ENCODE assay signal across 24 cellular contexts in the genomic region with DNA sequence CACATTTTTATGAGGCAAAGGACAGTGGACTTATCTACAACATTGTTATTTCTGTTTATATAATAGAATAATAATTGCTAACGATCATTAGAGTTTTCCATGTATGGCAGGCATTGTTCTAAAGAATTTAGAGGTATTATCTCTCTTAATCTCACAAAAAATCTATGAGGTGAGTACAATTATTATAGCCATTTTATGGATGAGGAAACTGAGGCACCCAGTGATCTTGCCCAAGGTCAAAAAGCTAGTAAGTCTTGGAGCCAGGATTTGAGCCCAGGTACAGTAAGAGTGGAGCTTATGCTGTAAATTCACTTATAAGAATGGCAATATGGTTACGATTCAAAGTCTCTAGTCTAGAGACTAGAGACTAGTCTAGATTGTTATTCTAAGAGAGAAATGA.
"Had no signal": no experiment of that assay in that cellular context is flagged by ENCODE, and none has a peak within 500 bp of the region (broad histone marks: within the 10 kb centered on the region; RNA-seq: fewer than 3 reads in every experiment).

No MANE protein-coding gene starts in this region.

- H3K4me1 ChIP-seq: left lung, lower lobe of right lung, right atrium auricular region, right lobe of liver, upper lobe of right lung, uterus had no signal

- DNase-seq: kidney glomerular epithelial cell; left colon; left lung; lower lobe of right lung; mammary epithelial cell; mesenchymal stem cell; naive B cell; natural killer cell; ovary; right lobe of liver; stimulated activated CD4-positive, alpha-beta T cell treated with anti-CD3 and anti-CD28 coated beads, Interleukin-1b, Interleukin-23, amount 100 ng/mL, for 48 hours; stimulated activated CD4-positive, alpha-beta T cell treated with anti-CD3 and anti-CD28 coated beads, Interleukin-2, amount 100 ng/mL, for 48 hours; stimulated activated CD4-positive, alpha-beta T cell treated with anti-CD3 and anti-CD28 coated beads, Interleukin-4, amount 100 ng/mL, for 4 hours; stimulated activated CD8-positive, alpha-beta memory T cell treated with anti-CD3 and anti-CD28 coated beads, Interleukin-4, amount 100 ng/mL, for 48 hours; stimulated activated naive CD4-positive, alpha-beta T cell treated with Interleukin-2 at 50 U/mL for 16 hours; stimulated activated naive CD8-positive, alpha-beta T cell treated with anti-CD3 and anti-CD28 coated beads, Interleukin-15, amount 100 ng/mL, for 72 hours; tibial artery; trophoblast cell; upper lobe of right lung; uterus had no signal

- H3K4me2 ChIP-seq: smooth muscle cell had no signal

- H3K27ac ChIP-seq: left lung, lower lobe of right lung, ovary, right atrium auricular region, right lobe of liver, thoracic aorta, tibial artery, upper lobe of right lung, uterus had no signal

- H3K4me3 ChIP-seq: left lung, lower lobe of right lung, ovary, right atrium auricular region, right lobe of liver, smooth muscle cell, thoracic aorta, tibial artery, upper lobe of right lung, uterus had no signal

- H3K36me3 ChIP-seq: left lung, lower lobe of right lung, ovary, right atrium auricular region, right lobe of liver, thoracic aorta, tibial artery, upper lobe of right lung, uterus had no signal

- H3K9me3 ChIP-seq: left lung, lower lobe of right lung, ovary, right atrium auricular region, right lobe of liver, thoracic aorta, tibial artery, upper lobe of right lung, uterus had no signal

- H3K27me3 ChIP-seq: left lung, ovary, right atrium auricular region, right lobe of liver, tibial artery, upper lobe of right lung, uterus had no signal

- ATAC-seq: left colon; left lung; lower lobe of right lung; natural killer cell; right lobe of liver; stimulated activated memory B cell treated with anti-CD40 and anti-IgM and Interleukin-4, amounts not matched to agents 10 μg/mL and 1 μg/mL and 100 μg/mL, for 72 hours; stimulated activated naive CD8-positive, alpha-beta T cell treated with anti-CD3 and anti-CD28 coated beads, Interleukin-15, amount 100 ng/mL, for 72 hours; upper lobe of right lung had no signal
